In genomic region chr10:103467391-103467790, GRCh38 we compare ENCODE assay signal across 15 cellular contexts. TPM values are rescaled to one million over a fixed set of nuclear protein-coding genes. Genes with fewer than 3 reads are reported as not detected.
DNase-seq lines count a peak whose midpoint lies in the region; ATAC-seq, FAIRE-seq and TF ChIP-seq lines count a peak whose summit lies in the region.
"Had no signal": no experiment of that assay in that cellular context is flagged by ENCODE, and none has a peak within 500 bp of the region (broad histone marks: within the 10 kb centered on the region; RNA-seq: fewer than 3 reads in every experiment).

No MANE protein-coding gene starts in this region.

- H3K9me3 Mint-ChIP-seq in mesothelial cell of epicardium = no peaks in the 10 kb centered on the region
- H3K9me3 Mint-ChIP-seq: type B pancreatic cell had no signal

- DNase-seq in GM12892 (ENCODE audit: insufficient read length) = no peak
- DNase-seq in Karpas-422 = no peak
- no peak for DNase-seq in mesothelial cell of epicardium (ENCODE audit: low spot score in 2 of 2, unreplicated experiment in 2 of 2)
- DNase-seq in globus pallidus (ENCODE audit: low spot score) = no peak
- DNase-seq in activated naive CD4-positive, alpha-beta T cell treated with anti-CD3 and anti-CD28 coated beads, Interleukin-2, amount 50 U/mL, for 16 hours = no peak
- DNase-seq: activated naive CD4-positive, alpha-beta T cell treated with Interleukin-2 at 50 U/mL for 16 hours; foreskin fibroblast; GOT3; stimulated activated CD4-positive, alpha-beta T cell treated with anti-CD3 and anti-CD28 coated beads, Interleukin-4, amount 100 ng/mL, for 1 hour had no signal

- no peaks in the 10 kb centered on the region for H3K79me2 ChIP-seq in Karpas-422 (ENCODE audit: low read length)

- H3K27me3 ChIP-seq in Karpas-422 (ENCODE audit: low read length) = no peaks in the 10 kb centered on the region
- H3K27me3 ChIP-seq: cardiac muscle cell had no signal

- TF ChIP-seq POLR2A in GM12892 (IDR thresholded peaks at IDR 0.05; ENCODE audit: low read depth, low read length) = no peak

- peak; percentile 88 for FAIRE-seq in GM12892 (lab: Jason Lieb, UNC)

- H3K4me2 ChIP-seq in Karpas-422 (ENCODE audit: low read depth, low read length, poor library complexity, severe bottlenecking) = no peak overlapping the region

- no peaks in the 10 kb centered on the region for H3K36me3 Mint-ChIP-seq in mesothelial cell of epicardium
- H3K36me3 Mint-ChIP-seq: type B pancreatic cell had no signal

- H3K4me1 Mint-ChIP-seq in mesothelial cell of epicardium = peaks cover 9% of the 10 kb centered on the region

- H3K36me3 ChIP-seq in Karpas-422 (ENCODE audit: insufficient read depth, low read length) = no peaks in the 10 kb centered on the region
- H3K36me3 ChIP-seq: cardiac muscle cell had no signal

- H3K9ac ChIP-seq in Karpas-422 (ENCODE audit: low read length) = no peak overlapping the region

- H3K27ac ChIP-seq in Karpas-422 (ENCODE audit: low read length) = no peak overlapping the region
- H3K27ac ChIP-seq: cardiac muscle cell had no signal

- no peaks in the 10 kb centered on the region for H4K20me1 ChIP-seq in Karpas-422 (ENCODE audit: insufficient read depth, low read depth, low read length)

- no peak overlapping the region for H3K4me3 ChIP-seq in Karpas-422 (ENCODE audit: low read length)
- H3K4me3 ChIP-seq: cardiac muscle cell had no signal

- H3K9me2 ChIP-seq in Karpas-422 (replicated peaks; ENCODE audit: insufficient read depth, low read length) = no peaks in the 10 kb centered on the region

- peaks cover 14% of the 10 kb centered on the region for H3K27me3 Mint-ChIP-seq in mesothelial cell of epicardium (ENCODE audit: low read depth)

- peak overlapping the region; percentile 23 for H3K27ac Mint-ChIP-seq in mesothelial cell of epicardium

- TF ChIP-seq CTCF in mesothelial cell of epicardium (IDR thresholded peaks at IDR 0.05; ENCODE audit: unreplicated experiment) = no peak

- peaks cover 61% of the 10 kb centered on the region for H3K4me1 ChIP-seq in Karpas-422 (ENCODE audit: low read length)

- ATAC-seq in GM21367 (IDR thresholded peaks at IDR 0.05; ENCODE audit: unreplicated experiment) (peak; percentile 32), GM21423 (IDR thresholded peaks at IDR 0.05; ENCODE audit: unreplicated experiment) (no peak)
- ATAC-seq: sciatic nerve had no signal

- 0 out of 2 replicates have a peak overlapping the region, but pooled peaks have one; percentile 48 for H2AFZ ChIP-seq in Karpas-422 (ENCODE audit: low read length)

- no peaks in the 10 kb centered on the region for H3K9me3 ChIP-seq in Karpas-422 (ENCODE audit: low read length)

- H3K4me3 Mint-ChIP-seq in mesothelial cell of epicardium = no peak overlapping the region
- H3K4me3 Mint-ChIP-seq: CD14-positive monocyte, type B pancreatic cell had no signal

RNA-seq across cellular contexts. Expression of gene CALHM1, which starts 8.7 kb away (rescaled TPM):
- polyA plus RNA-seq in GM12892 (2012; ENCODE audit: missing spikeins) = 0.53 TPM
- 0.30 and 0.61 TPM in 2 replicates for total RNA-seq in Karpas-422 (2014; rRNA removed; shearing (Covaris generic); ENCODE audit: low replicate concordance)
- total RNA-seq in mesothelial cell of epicardium = not detected in 3 replicates
- total RNA-seq: cardiac muscle cell, sciatic nerve had no signal
- polyA plus RNA-seq: cardiac muscle cell, CD14-positive monocyte had no signal

RNA-seq across cellular contexts. Expression of gene CALHM3, which starts 11.6 kb away (rescaled TPM):
- 0.47 TPM for polyA plus RNA-seq in GM12892 (2012; ENCODE audit: missing spikeins)
- 0.30 and 0.61 TPM in 2 replicates for total RNA-seq in Karpas-422 (2014; rRNA removed; shearing (Covaris generic); ENCODE audit: low replicate concordance)
- not detected in 3 replicates for total RNA-seq in mesothelial cell of epicardium
- total RNA-seq: cardiac muscle cell, sciatic nerve had no signal
- polyA plus RNA-seq: cardiac muscle cell had no signal

RNA-seq across cellular contexts. Expression of gene CALHM2, which starts 15.2 kb away (rescaled TPM):
- polyA plus RNA-seq in GM12892 (2012; ENCODE audit: missing spikeins) = 11.5 TPM
- total RNA-seq in Karpas-422 (2014; rRNA removed; shearing (Covaris generic); ENCODE audit: low replicate concordance) = 2.6 TPM in 1 of 2 replicates, not detected in the other
- 4.3 to 6.0 TPM (median 5.6 TPM) in 3 replicates for total RNA-seq in mesothelial cell of epicardium

RNA-seq across cellular contexts. Expression of gene NEURL1, which starts 26.1 kb away (rescaled TPM):
- polyA plus RNA-seq in GM12892 (2012; ENCODE audit: missing spikeins) = 0.36 TPM
- 0.04 TPM in 1 of 2 replicates, not detected in the other for total RNA-seq in Karpas-422 (2014; rRNA removed; shearing (Covaris generic); ENCODE audit: low replicate concordance)
- total RNA-seq in mesothelial cell of epicardium = 0.40 to 0.88 TPM (median 0.54 TPM) in 3 replicates
